In the genomic region with DNA sequence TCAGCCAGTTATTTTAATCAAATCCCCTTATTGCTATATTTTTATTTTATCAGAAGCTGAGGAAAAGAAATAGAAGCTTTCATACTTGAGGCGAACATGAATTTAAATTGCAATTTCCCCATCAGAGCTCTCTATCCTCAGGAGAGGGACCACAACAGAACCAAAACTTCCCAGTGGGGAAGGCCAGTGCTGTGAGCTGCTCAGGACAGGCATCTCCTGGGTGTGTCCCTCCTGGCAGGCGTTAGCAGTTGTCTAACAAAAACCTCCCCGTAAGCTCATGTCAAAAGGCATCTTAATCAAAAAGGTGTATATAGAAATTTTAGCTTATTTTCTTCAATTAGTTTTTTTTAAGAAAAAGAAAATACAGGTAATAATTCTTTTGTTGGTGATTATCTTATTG, we compare ENCODE assay signal across 28 cellular contexts.
"Had no signal": no experiment of that assay in that cellular context is flagged by ENCODE, and none has a peak within 500 bp of the region (broad histone marks: within the 10 kb centered on the region; RNA-seq: fewer than 3 reads in every experiment).

No MANE protein-coding gene starts in this region.

- H3K9me3 ChIP-seq: adrenal gland had no signal

- H3K36me3 ChIP-seq: adrenal gland, cardiac muscle cell had no signal

- H3K4me3 ChIP-seq: adrenal gland, cardiac muscle cell had no signal

- H3K27ac ChIP-seq: cardiac muscle cell had no signal

- H3K27me3 ChIP-seq: adrenal gland, cardiac muscle cell had no signal

- ATAC-seq: activated CD8-positive, alpha-beta T cell treated with anti-CD3 and anti-CD28 coated beads for 36 hours; activated naive CD4-positive, alpha-beta T cell treated with anti-CD3 and anti-CD28 coated beads, Interleukin-2, amount 50 U/mL, for 72 hours; activated T-cell treated with anti-CD3 and anti-CD28 coated beads, Interleukin-2, amount 50 U/mL, for 4 hours; activated T-cell treated with anti-CD3 and anti-CD28 coated beads, Interleukin-2, amount 50 U/mL, for 72 hours; activated T-helper 17 cell treated with anti-CD3 and anti-CD28 coated beads, Interleukin-2, amount 50 U/mL, for 72 hours; T-cell; T-helper 17 cell had no signal

- DNase-seq: activated B cell treated with CpG ODN at 0.5 μM for 24 hours; activated CD4-positive, alpha-beta memory T cell treated with anti-CD3 and anti-CD28 coated beads for 36 hours; activated CD4-positive, alpha-beta T cell treated with anti-CD3 and anti-CD28 coated beads for 4 hours; activated CD4-positive, alpha-beta T cell treated with anti-CD3 and anti-CD28 coated beads, Interleukin-2, amount 10 ng/mL, durations not matched to agents 24 days and 14 days; activated CD4-positive, alpha-beta T cell treated with anti-CD3 and anti-CD28 coated beads, Interleukin-2, amount 50 U/mL, for 1 hour; activated CD4-positive, alpha-beta T cell treated with anti-CD3 and anti-CD28 coated beads, Interleukin-2, amount 50 U/mL, for 4 hours; activated CD4-positive, CD25-positive, alpha-beta regulatory T cell treated with anti-CD3 and anti-CD28 coated beads, Interleukin-2, amount 50 U/mL, for 72 hours; activated CD8-positive, alpha-beta memory T cell treated with anti-CD3 and anti-CD28 coated beads, Interleukin-2, amount 50 U/mL, for 4 hours; activated CD8-positive, alpha-beta T cell treated with anti-CD3 and anti-CD28 coated beads for 36 hours; activated effector memory CD4-positive, alpha-beta T cell treated with anti-CD3 and anti-CD28 coated beads, Interleukin-2, amount 50 U/mL, for 16 hours; activated gamma-delta T cell treated with Interleukin-2 at 50 U/mL for 16 hours; activated naive CD4-positive, alpha-beta T cell; activated naive CD4-positive, alpha-beta T cell treated with anti-CD3 and anti-CD28 coated beads for 36 hours; activated naive CD4-positive, alpha-beta T cell treated with anti-CD3 and anti-CD28 coated beads, Interleukin-2, amount 50 U/mL, for 16 hours; activated naive CD8-positive, alpha-beta T cell treated with anti-CD3 and anti-CD28 coated beads for 36 hours; activated T-cell treated with anti-CD3 and anti-CD28 coated beads for 4 hours; activated T-cell treated with anti-CD3 and anti-CD28 coated beads, Interleukin-2, amount 50 U/mL, for 1 hour; activated T-cell treated with anti-CD3 and anti-CD28 coated beads, Interleukin-2, amount 50 U/mL, for 4 hours; activated T-cell treated with anti-CD3 and anti-CD28 coated beads, Interleukin-2, amount 50 U/mL, for 72 hours; adrenal gland; amniotic stem cell; aorta; central memory CD4-positive, alpha-beta T cell; T-cell; T-helper 17 cell had no signal
